In the genomic region with DNA sequence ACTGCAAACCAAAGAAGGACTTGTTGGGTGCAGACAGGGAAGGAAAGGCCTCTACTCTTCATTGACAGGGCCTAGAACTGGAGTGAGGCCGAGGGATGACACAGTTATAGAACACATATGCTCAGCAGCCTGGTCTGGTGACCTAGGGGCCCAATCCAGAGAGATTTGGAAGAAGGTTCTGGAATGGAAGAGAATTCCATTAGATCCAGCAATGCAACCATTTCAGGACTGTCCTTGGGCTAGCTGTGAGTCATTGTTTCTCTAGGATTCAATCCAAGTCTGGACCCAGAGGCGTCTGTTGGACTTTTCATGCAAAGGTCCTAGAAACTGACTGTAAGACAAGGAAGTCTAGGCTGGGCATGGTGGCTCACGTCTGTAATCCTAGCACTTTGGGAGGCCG, we compare ENCODE assay signal across 11 cellular contexts. TPM values are rescaled to one million over a fixed set of nuclear protein-coding genes. Genes with fewer than 3 reads are reported as not detected.
DNase-seq lines count a peak whose midpoint lies in the region; ATAC-seq and TF ChIP-seq lines count a peak whose summit lies in the region.
"Had no signal": no experiment of that assay in that cellular context is flagged by ENCODE, and none has a peak within 500 bp of the region (broad histone marks: within the 10 kb centered on the region; RNA-seq: fewer than 3 reads in every experiment).

No MANE protein-coding gene starts in this region.

- no peak for TF ChIP-seq CTCF in psoas muscle (IDR thresholded peaks at IDR 0.05)
- no peak for TF ChIP-seq CTCF in uterus (IDR thresholded peaks at IDR 0.05)

- ATAC-seq in psoas muscle (peak; percentile 36 to 58 (median 39)), GM21723 (IDR thresholded peaks at IDR 0.05; ENCODE audit: unreplicated experiment) (no peak), GM21447 (IDR thresholded peaks at IDR 0.05; ENCODE audit: unreplicated experiment) (no peak)

- H3K27ac ChIP-seq in psoas muscle (peak overlapping the region; percentile 88), uterus (no peak overlapping the region)

- no peaks in the 10 kb centered on the region for H3K9me3 ChIP-seq in psoas muscle
- no peaks in the 10 kb centered on the region for H3K9me3 ChIP-seq in uterus
- H3K9me3 ChIP-seq: Caco-2 had no signal

- intact Hi-C loops in psoas muscle (cut with DNase I) (no loop called here), uterus (cut with DNase I; ENCODE audit: low total_unique reads) (no loop called here)

- H3K4me3 ChIP-seq in psoas muscle (no peak overlapping the region), uterus (no peak overlapping the region)

- no peaks in the 10 kb centered on the region for H3K36me3 ChIP-seq in psoas muscle (ENCODE audit: insufficient read depth in 1 of 2, low read depth in 1 of 2)
- H3K36me3 ChIP-seq in uterus: no peaks in the 10 kb centered on the region

- H3K4me1 ChIP-seq in psoas muscle (peaks cover 48% of the 10 kb centered on the region), uterus (no peaks in the 10 kb centered on the region)
- H3K4me1 ChIP-seq: Caco-2 had no signal

- WGBS in psoas muscle, 3 donors: 30 to 64% (median 43%) methylated on average over 4 of the region's 4 CpGs

- peak; percentile 97 for DNase-seq in EH (ENCODE audit: low read depth)
- peak; percentile 7 for DNase-seq in T1000 (lab: John Stamatoyannopoulos, UW)
- DNase-seq in fibroblast of the conjunctiva (ENCODE audit: low read depth): peak; percentile 61
- DNase-seq in psoas muscle: no peak
- DNase-seq in uterus: no peak
- DNase-seq in amygdala (lab: John Stamatoyannopoulos, UW): no peak
- DNase-seq: Caco-2, NCI-H510A had no signal

- H3K27me3 ChIP-seq in psoas muscle (ENCODE audit: insufficient read depth in 3 of 3, low read length in 2 of 3) (no peaks in the 10 kb centered on the region), uterus (no peaks in the 10 kb centered on the region)

- TF ChIP-seq POLR2A in uterus (IDR thresholded peaks at IDR 0.05): no peak

RNA-seq across cellular contexts. Expression of gene WIPF3, which starts 59.2 kb away (rescaled TPM):
- total RNA-seq in psoas muscle: 10 to 100 TPM; 18.5 to 30.7 (median 23.8) TPM
- 10 to 100 TPM in 1 of 3 donors, 1 to 10 TPM in 2; 3.3 to 17.4 (median 8.9) TPM for polyA plus RNA-seq in psoas muscle
- 1 to 10 TPM in 2 of 4 donors, under 1 TPM in 2; 0.35 to 5.4 (median 2.4) TPM for total RNA-seq in uterus
- total RNA-seq: activated CD8-positive, alpha-beta memory T cell treated with anti-CD3 and anti-CD28 coated beads for 36 hours had no signal

Comparison
In these comparisons a context has a peak if more than half of its experiments do, and no peak if none do; other contexts are left out.
1. DNase-seq: peak in EH (single experiment), T1000 (single experiment) and fibroblast of the conjunctiva (single experiment); none in psoas muscle (0 of 2), uterus (0 of 2) and amygdala (0 of 56).
2. ATAC-seq: peak in psoas muscle (4 of 4); none in GM21723 (single experiment) and GM21447 (single experiment).